In genomic region chr1:62391369-62391971, GRCh38 we compare ENCODE assay signal across 8 cellular contexts. TPM values are rescaled to one million over a fixed set of nuclear protein-coding genes. Genes with fewer than 3 reads are reported as not detected.
DNase-seq lines count a peak whose midpoint lies in the region; ATAC-seq, FAIRE-seq and TF ChIP-seq lines count a peak whose summit lies in the region.

No MANE protein-coding gene starts in this region.

- peaks cover 18% of the 10 kb centered on the region for H3K4me1 Mint-ChIP-seq in type B pancreatic cell (ENCODE audit: unreplicated experiment)

- peak; percentile 29 for TF ChIP-seq CTCF in D721Med (IDR thresholded peaks at IDR 0.05; ENCODE audit: insufficient read depth, missing control alignments)
- peak; percentile 40 for TF ChIP-seq CTCF in fibroblast of the aortic adventitia (IDR thresholded peaks at IDR 0.05; ENCODE audit: insufficient read depth, low read length)
- TF ChIP-seq CTCF in type B pancreatic cell (conservative IDR thresholded peaks at IDR 0.05) = peak; percentile 78
- TF ChIP-seq CTCF in tibial artery (IDR thresholded peaks at IDR 0.05) = no peak

- no peak overlapping the region for H3K4me3 Mint-ChIP-seq in type B pancreatic cell

- ATAC-seq in GM21576 (IDR thresholded peaks at IDR 0.05; ENCODE audit: unreplicated experiment) (peak; percentile 67), GM21619 (IDR thresholded peaks at IDR 0.05; ENCODE audit: unreplicated experiment) (no peak)

- H3K9me3 Mint-ChIP-seq in type B pancreatic cell = no peaks in the 10 kb centered on the region

- H3K4me1 ChIP-seq in tibial artery = no peaks in the 10 kb centered on the region

- no peak overlapping the region for H3K27ac ChIP-seq in tibial artery

- H3K36me3 Mint-ChIP-seq in type B pancreatic cell = no peaks in the 10 kb centered on the region

- peaks cover 30% of the 10 kb centered on the region for H3K27me3 Mint-ChIP-seq in type B pancreatic cell

- no peaks in the 10 kb centered on the region for H3K36me3 ChIP-seq in tibial artery

- intact Hi-C loops in tibial artery (cut with DNase I; ENCODE audit: low total_unique reads) = no loop called here

- peak overlapping the region; percentile 24 for H3K27ac Mint-ChIP-seq in type B pancreatic cell

- peaks cover 0 to 7% of the 10 kb centered on the region in 2 donors for H3K27me3 ChIP-seq in tibial artery

- H3K9me3 ChIP-seq in tibial artery = no peaks in the 10 kb centered on the region

- no peak for FAIRE-seq in D721Med (lab: Jason Lieb, UNC)

- DNase-seq in D721Med (ENCODE audit: insufficient read length, low spot score) (no peak), RKO (ENCODE audit: low spot score) (peak; percentile 27), fibroblast of the aortic adventitia (ENCODE audit: low read depth) (no peak), type B pancreatic cell (ENCODE audit: extremely low spot score, unreplicated experiment) (no peak), tibial artery (no peak), T-helper 9 cell (no peak)

- H3K4me3 ChIP-seq in fibroblast of the aortic adventitia (ENCODE audit: low read depth, low read length) (no peak overlapping the region), tibial artery (no peak overlapping the region)

RNA-seq across cellular contexts. Expression of gene USP1, which starts 45.4 kb away (rescaled TPM):
- 32.4 and 64.8 TPM in 2 replicates for total RNA-seq in fibroblast of the aortic adventitia (ENCODE audit: low replicate concordance)
- total RNA-seq in type B pancreatic cell (ENCODE audit: low replicate concordance) = 30.4 and 44.2 TPM in 2 replicates

Comparison
In these comparisons a context has a peak if more than half of its experiments do, and no peak if none do; other contexts are left out.
1. CTCF ChIP-seq: peak in D721Med (single experiment), fibroblast of the aortic adventitia (single experiment) and type B pancreatic cell (single experiment); none in tibial artery (0 of 2).